ENCODE assay signal across 9 cellular contexts in the genomic region with DNA sequence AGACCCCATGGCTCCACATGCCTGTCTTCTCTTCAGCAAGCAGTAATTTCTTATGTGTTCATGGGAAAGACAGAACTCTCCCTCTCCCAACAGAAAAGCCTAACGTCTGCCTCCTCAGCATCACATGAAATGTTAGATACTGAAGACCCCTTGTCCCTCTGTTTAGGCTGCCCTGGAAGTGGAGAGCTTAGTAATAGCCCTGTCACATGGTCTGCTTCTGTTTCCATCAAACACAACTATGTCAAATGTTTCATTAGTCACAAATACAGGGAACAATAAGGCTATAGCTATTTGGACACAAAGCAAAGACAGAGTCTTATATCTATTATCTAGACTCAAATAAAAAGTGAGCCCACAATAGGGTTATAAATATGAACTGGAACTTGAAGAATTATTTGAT.
"Had no signal": no experiment of that assay in that cellular context is flagged by ENCODE, and none has a peak within 500 bp of the region (broad histone marks: within the 10 kb centered on the region; RNA-seq: fewer than 3 reads in every experiment).

No MANE protein-coding gene starts in this region.

- DNase-seq: GM23248, GOT3, H7, HFFc6, IMR-90 had no signal

- H3K4me3 ChIP-seq: GM23248, HAP-1, K562 had no signal

- ATAC-seq: HCT116, K562 had no signal

- H2AFZ ChIP-seq: GM23248 had no signal

- FAIRE-seq: HTR-8/SVneo, K562 had no signal

- H3K4me1 ChIP-seq: HAP-1 had no signal

- H3K9ac ChIP-seq: GM23248 had no signal

- H3K36me3 ChIP-seq: HAP-1 had no signal

- H3K27ac ChIP-seq: GM23248 had no signal

- H3K9me3 ChIP-seq: HAP-1 had no signal
